In genomic region chr1:58932820-58933598, GRCh38 we compare ENCODE assay signal across 8 cellular contexts.
A peak's percentile ranks its signal among the peaks of the same experiment; 100 is the strongest.
DNase-seq lines count a peak whose midpoint lies in the region; ATAC-seq and TF ChIP-seq lines count a peak whose summit lies in the region.

No MANE protein-coding gene starts in this region.

- no peak overlapping the region for H3K4me3 ChIP-seq in lung

- H3K4me3 Mint-ChIP-seq in CD14-positive monocyte: peak overlapping the region in 1 of 2 donors; percentile 43

- H3K4me1 ChIP-seq in lung (ENCODE audit: control insufficient read depth in 2 of 2, insufficient read depth in 2 of 2, low read length in 2 of 2): peaks cover 0 to 5% of the 10 kb centered on the region in 2 donors

- H3K27me3 Mint-ChIP-seq in CD14-positive monocyte (ENCODE audit: low read depth in 3 of 3): peaks cover 2 to 4% (median 3%) of the 10 kb centered on the region in 3 donors

- peak overlapping the region in 6 of 7 donors; percentile 45 to 84 (median 74) for H3K27ac Mint-ChIP-seq in CD14-positive monocyte

- 28 to 29% methylated on average over 4 of the region's 4 CpGs for WGBS in lung, 2 donors

- intact Hi-C loops in CD14-positive monocyte (cut with micrococcal nuclease): loop anchor here in 1 of 2 donors (5.0 kb wide), 1 partner anchor 36 kb away; no protein-coding TSS in a partner anchor

- H3K9me3 ChIP-seq in lung (ENCODE audit: control insufficient read depth in 2 of 2, insufficient read depth in 1 of 2, low read length in 1 of 2): no peaks in the 10 kb centered on the region

- no peaks in the 10 kb centered on the region for H3K27me3 ChIP-seq in lung (ENCODE audit: control insufficient read depth, insufficient read depth)

- H3K36me3 Mint-ChIP-seq in CD14-positive monocyte: peaks cover 0 to 2% of the 10 kb centered on the region in 2 donors

- no peak for TF ChIP-seq CTCF in CD14-positive monocyte (IDR thresholded peaks at IDR 0.05)
- TF ChIP-seq CTCF in lung (IDR thresholded peaks at IDR 0.05; ENCODE audit: control extremely low read depth, extremely low read depth): no peak

- H3K27ac ChIP-seq in lung (ENCODE audit: low read depth in 1 of 2, low read length in 1 of 2): peak overlapping the region in 1 of 2 donors; percentile 68

- ATAC-seq in lung (ENCODE audit: insufficient read depth, low FRiP score): peak; percentile 92
- no peak for ATAC-seq in GM21576 (IDR thresholded peaks at IDR 0.05; ENCODE audit: unreplicated experiment)
- no peak for ATAC-seq in GM18873 (IDR thresholded peaks at IDR 0.05; ENCODE audit: low FRiP score, unreplicated experiment)

- DNase-seq in CD14-positive monocyte (ENCODE audit: low spot score): peak; percentile 79
- DNase-seq in NCI-H1092 treated with DMSO at 0.1 percent for 48 hours (lab: John Stamatoyannopoulos, UW): peak; percentile 53
- DNase-seq in astrocyte of the hippocampus (ENCODE audit: low read depth, low spot score): peak; percentile 77
- peak; percentile 92 for DNase-seq in lung (ENCODE audit: low spot score)
- DNase-seq in NCI-H2081 treated with DMSO at 0.1 percent for 48 hours (lab: John Stamatoyannopoulos, UW): no peak
- DNase-seq in cerebellum (ENCODE audit: low spot score): no peak

- no peaks in the 10 kb centered on the region for H3K36me3 ChIP-seq in lung (ENCODE audit: control insufficient read depth in 2 of 2, insufficient read depth in 2 of 2, low read length in 2 of 2)

- peaks cover 0 to 1% (median 0%) of the 10 kb centered on the region in 7 donors for H3K9me3 Mint-ChIP-seq in CD14-positive monocyte

- peaks cover 44% of the 10 kb centered on the region for H3K4me1 Mint-ChIP-seq in CD14-positive monocyte

Comparison
In these comparisons a context has a peak if more than half of its experiments do, and no peak if none do; other contexts are left out.
1. DNase-seq: peak in CD14-positive monocyte (single experiment), NCI-H1092 treated with DMSO at 0.1 percent for 48 hours (single experiment), astrocyte of the hippocampus (single experiment) and lung (single experiment); none in NCI-H2081 treated with DMSO at 0.1 percent for 48 hours (single experiment) and cerebellum (single experiment).